ENCODE assay signal across 10 cellular contexts in genomic region chr6:105326838-105327745, GRCh38.
A peak's percentile ranks its signal among the peaks of the same experiment; 100 is the strongest.
DNase-seq lines count a peak whose midpoint lies in the region; ATAC-seq, FAIRE-seq and TF ChIP-seq lines count a peak whose summit lies in the region.
"Had no signal": no experiment of that assay in that cellular context is flagged by ENCODE, and none has a peak within 500 bp of the region (broad histone marks: within the 10 kb centered on the region; RNA-seq: fewer than 3 reads in every experiment).

No MANE protein-coding gene starts in this region.

- peaks cover 45% of the 10 kb centered on the region for H3K36me3 Mint-ChIP-seq in activated CD4-positive, alpha-beta T cell treated with anti-CD3 and anti-CD28 coated beads, Interleukin-2, amount 10 ng/mL, durations not matched to agents 24 days and 14 days (ENCODE audit: low read depth)
- peaks cover 33% of the 10 kb centered on the region for H3K36me3 Mint-ChIP-seq in activated CD8-positive, alpha-beta memory T cell treated with anti-CD3 and anti-CD28 coated beads, Interleukin-2, amount 10 ng/mL, durations not matched to agents 7 days and 5 days

- peaks cover 2% of the 10 kb centered on the region for H3K36me3 ChIP-seq in thoracic aorta

- no peak for ATAC-seq in thoracic aorta (ENCODE audit: insufficient number of reproducible peaks, low FRiP score, low read depth)
- no peak for ATAC-seq in activated CD8-positive, alpha-beta memory T cell treated with anti-CD3 and anti-CD28 coated beads, Interleukin-2, amount 10 ng/mL, durations not matched to agents 7 days and 5 days

- no peak overlapping the region for H3K4me3 Mint-ChIP-seq in activated CD4-positive, alpha-beta T cell treated with anti-CD3 and anti-CD28 coated beads, Interleukin-2, amount 10 ng/mL, durations not matched to agents 24 days and 14 days
- no peak overlapping the region for H3K4me3 Mint-ChIP-seq in activated CD8-positive, alpha-beta memory T cell treated with anti-CD3 and anti-CD28 coated beads, Interleukin-2, amount 10 ng/mL, durations not matched to agents 7 days and 5 days
- H3K4me3 Mint-ChIP-seq: activated naive CD8-positive, alpha-beta T cell had no signal

- peaks cover 5% of the 10 kb centered on the region for H3K4me1 Mint-ChIP-seq in activated CD4-positive, alpha-beta T cell treated with anti-CD3 and anti-CD28 coated beads, Interleukin-2, amount 10 ng/mL, durations not matched to agents 24 days and 14 days
- H3K4me1 Mint-ChIP-seq in activated CD8-positive, alpha-beta memory T cell treated with anti-CD3 and anti-CD28 coated beads, Interleukin-2, amount 10 ng/mL, durations not matched to agents 7 days and 5 days: peaks cover 5% of the 10 kb centered on the region

- no peak for TF ChIP-seq CTCF in thoracic aorta (IDR thresholded peaks at IDR 0.05)

- CTCF ChIA-PET in activated CD8-positive, alpha-beta memory T cell treated with anti-CD3 and anti-CD28 coated beads, Interleukin-2, amount 10 ng/mL, durations not matched to agents 7 days and 5 days (lab: Charles Lee): interaction anchor here (1.8 kb wide), 1 partner anchor 76 kb away, joined by 4 read pairs; the partner anchor contains the start of gene PREP

- peak overlapping the region; percentile 0 to 29 for H3K27ac ChIP-seq in thoracic aorta
- H3K27ac ChIP-seq: SJSA1 had no signal

- H3K9me3 ChIP-seq in thoracic aorta: no peaks in the 10 kb centered on the region
- H3K9me3 ChIP-seq: SJSA1 had no signal

- intact Hi-C loops in activated CD4-positive, alpha-beta T cell treated with anti-CD3 and anti-CD28 coated beads, Interleukin-2, amount 10 ng/mL, durations not matched to agents 24 days and 14 days (cut with micrococcal nuclease): no loop called here

- no peaks in the 10 kb centered on the region for H3K27me3 Mint-ChIP-seq in activated CD4-positive, alpha-beta T cell treated with anti-CD3 and anti-CD28 coated beads, Interleukin-2, amount 10 ng/mL, durations not matched to agents 24 days and 14 days
- no peaks in the 10 kb centered on the region for H3K27me3 Mint-ChIP-seq in activated CD8-positive, alpha-beta memory T cell treated with anti-CD3 and anti-CD28 coated beads, Interleukin-2, amount 10 ng/mL, durations not matched to agents 7 days and 5 days
- H3K27me3 Mint-ChIP-seq: activated naive CD8-positive, alpha-beta T cell had no signal

- H3K27ac Mint-ChIP-seq in activated CD4-positive, alpha-beta T cell treated with anti-CD3 and anti-CD28 coated beads, Interleukin-2, amount 10 ng/mL, durations not matched to agents 24 days and 14 days: no peak overlapping the region
- no peak overlapping the region for H3K27ac Mint-ChIP-seq in activated CD8-positive, alpha-beta memory T cell treated with anti-CD3 and anti-CD28 coated beads, Interleukin-2, amount 10 ng/mL, durations not matched to agents 7 days and 5 days
- H3K27ac Mint-ChIP-seq: activated naive CD8-positive, alpha-beta T cell had no signal

- DNase-seq in NCI-H748 (lab: John Stamatoyannopoulos, UW; ENCODE audit: unreplicated experiment) (peak; percentile 70), NCI-H748 treated with DMSO at 0.1 percent for 48 hours (lab: John Stamatoyannopoulos, UW) (no peak), RCC 7860 (ENCODE audit: low spot score) (peak; percentile 59), foreskin melanocyte (peak; percentile 81), thoracic aorta (ENCODE audit: low spot score) (no peak), putamen (ENCODE audit: low spot score) (no peak)
- no peak for DNase-seq in activated CD4-positive, alpha-beta T cell treated with anti-CD3 and anti-CD28 coated beads, Interleukin-2, amount 10 ng/mL, durations not matched to agents 24 days and 14 days
- DNase-seq in activated CD8-positive, alpha-beta memory T cell treated with anti-CD3 and anti-CD28 coated beads, Interleukin-2, amount 10 ng/mL, durations not matched to agents 7 days and 5 days: no peak

- FAIRE-seq in RCC 7860 (lab: Jason Lieb, UNC): peak; percentile 67

- H3K27me3 ChIP-seq in thoracic aorta (replicated peaks; ENCODE audit: insufficient read depth): no peaks in the 10 kb centered on the region
- H3K27me3 ChIP-seq: SJSA1 had no signal

- H3K4me1 ChIP-seq in thoracic aorta (ENCODE audit: control insufficient read depth in 1 of 2, low read depth in 2 of 2): peaks cover 9 to 27% of the 10 kb centered on the region in 2 donors

- no peak overlapping the region for H3K4me3 ChIP-seq in thoracic aorta
- H3K4me3 ChIP-seq: SJSA1 had no signal

- no peaks in the 10 kb centered on the region for H3K9me3 Mint-ChIP-seq in activated CD4-positive, alpha-beta T cell treated with anti-CD3 and anti-CD28 coated beads, Interleukin-2, amount 10 ng/mL, durations not matched to agents 24 days and 14 days
- H3K9me3 Mint-ChIP-seq in activated CD8-positive, alpha-beta memory T cell treated with anti-CD3 and anti-CD28 coated beads, Interleukin-2, amount 10 ng/mL, durations not matched to agents 7 days and 5 days (ENCODE audit: low read depth): no peaks in the 10 kb centered on the region

Comparison
In these comparisons a context has a peak if more than half of its experiments do, and no peak if none do; other contexts are left out.
1. DNase-seq: peak in NCI-H748 (single experiment), RCC 7860 (single experiment) and foreskin melanocyte (single experiment); none in NCI-H748 treated with DMSO at 0.1 percent for 48 hours (single experiment), thoracic aorta (single experiment), activated CD4-positive, alpha-beta T cell treated with anti-CD3 and anti-CD28 coated beads, Interleukin-2, amount 10 ng/mL, durations not matched to agents 24 days and 14 days (single experiment), activated CD8-positive, alpha-beta memory T cell treated with anti-CD3 and anti-CD28 coated beads, Interleukin-2, amount 10 ng/mL, durations not matched to agents 7 days and 5 days (single experiment) and putamen (single experiment).